Comparison of ENCODE assay signal across 8 cellular contexts in the genomic region with DNA sequence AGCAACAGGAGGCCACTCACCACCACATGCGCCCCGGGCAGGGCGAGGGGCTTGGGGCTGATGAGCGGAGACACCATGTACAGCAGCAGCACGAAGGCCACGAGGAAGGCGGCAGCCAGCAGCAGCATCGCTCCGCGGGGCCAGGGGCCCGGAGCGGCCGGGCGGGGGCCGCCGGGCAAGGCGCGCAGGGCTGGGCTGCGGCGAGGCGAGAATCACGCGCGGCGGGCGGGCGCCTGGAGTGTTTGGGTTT. TPM values are rescaled to one million over a fixed set of nuclear protein-coding genes. Genes with fewer than 3 reads are reported as not detected.
DNase-seq lines count a peak whose midpoint lies in the region; ATAC-seq and TF ChIP-seq lines count a peak whose summit lies in the region.

A gene with protein sequence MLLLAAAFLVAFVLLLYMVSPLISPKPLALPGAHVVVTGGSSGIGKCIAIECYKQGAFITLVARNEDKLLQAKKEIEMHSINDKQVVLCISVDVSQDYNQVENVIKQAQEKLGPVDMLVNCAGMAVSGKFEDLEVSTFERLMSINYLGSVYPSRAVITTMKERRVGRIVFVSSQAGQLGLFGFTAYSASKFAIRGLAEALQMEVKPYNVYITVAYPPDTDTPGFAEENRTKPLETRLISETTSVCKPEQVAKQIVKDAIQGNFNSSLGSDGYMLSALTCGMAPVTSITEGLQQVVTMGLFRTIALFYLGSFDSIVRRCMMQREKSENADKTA (minus strand): TSS at position 216 of the 250 bp plus-strand sequence. CDS start 88 bp downstream, at position 128.

- no peaks in the 10 kb centered on the region for H3K27me3 ChIP-seq in brain microvascular endothelial cell (replicated peaks)
- H3K27me3 ChIP-seq in left lung, result no peaks in the 10 kb centered on the region

- peaks cover 6% of the 10 kb centered on the region for H3K36me3 ChIP-seq in brain microvascular endothelial cell (replicated peaks)
- H3K36me3 ChIP-seq in left lung, result peaks cover 0 to 9% of the 10 kb centered on the region in 2 donors

- no peak for ATAC-seq in activated CD4-positive, alpha-beta T cell treated with anti-CD3 and anti-CD28 coated beads for 36 hours
- ATAC-seq in left lung (no peak), GM18870 (IDR thresholded peaks at IDR 0.05; ENCODE audit: unreplicated experiment) (no peak)

- H3K9me3 ChIP-seq in left lung, result no peaks in the 10 kb centered on the region

- H3K4me3 ChIP-seq in brain microvascular endothelial cell (ENCODE audit: low read depth, low read length) (peak within 1 kb of the TSS; percentile 81), left lung (peak within 1 kb of the TSS; percentile 69 to 85)

- intact Hi-C loops in activated CD4-positive, alpha-beta T cell treated with anti-CD3 and anti-CD28 coated beads for 36 hours (cut with DNase I, micrococcal nuclease), result loop anchor here (1.0 to 10.0 kb wide), 13 partner anchors 12 to 1180 kb away; a partner anchor contains a TSS
- intact Hi-C loops in left lung (cut with DNase I), result loop anchor here in 1 of 2 donors (10.0 kb wide), 1 partner anchor 58 kb away; a partner anchor contains a TSS

- peaks cover 37% of the 10 kb centered on the region for H3K4me1 Mint-ChIP-seq in activated CD4-positive, alpha-beta T cell treated with anti-CD3 and anti-CD28 coated beads for 36 hours

- peaks cover 47% of the 10 kb centered on the region for H3K36me3 Mint-ChIP-seq in activated CD4-positive, alpha-beta T cell treated with anti-CD3 and anti-CD28 coated beads for 36 hours (ENCODE audit: low read depth)

- H3K4me1 ChIP-seq in left lung, result peaks cover 0 to 31% of the 10 kb centered on the region in 2 donors

- no peak for DNase-seq in activated CD4-positive, alpha-beta T cell treated with anti-CD3 and anti-CD28 coated beads for 36 hours
- no peak for DNase-seq in activated CD4-positive, alpha-beta T cell treated with anti-CD3 and anti-CD28 coated beads, Interleukin-2, amount 50 U/mL, for 1 hour
- DNase-seq in brain microvascular endothelial cell (no peak), left lung (no peak), T-helper 9 cell (no peak), NCI-H2227 (lab: John Stamatoyannopoulos, UW; ENCODE audit: unreplicated experiment) (no peak)

- H3K9me3 Mint-ChIP-seq in activated CD4-positive, alpha-beta T cell treated with anti-CD3 and anti-CD28 coated beads for 36 hours (ENCODE audit: low read depth), result peaks cover 14% of the 10 kb centered on the region

- peak within 1 kb of the TSS; percentile 96 for H3K4me3 Mint-ChIP-seq in activated CD4-positive, alpha-beta T cell treated with anti-CD3 and anti-CD28 coated beads for 36 hours

- H3K27ac ChIP-seq in brain microvascular endothelial cell (peak within 1 kb of the TSS; percentile 95), left lung (peak within 1 kb of the TSS; percentile 92 to 99), temporal lobe (ENCODE audit: low read depth, low read length) (peak within 1 kb of the TSS; percentile 77)

- in situ Hi-C loops in brain microvascular endothelial cell (cut with HindIII; ENCODE audit: low pct_ligation_motif_present, low sequenced_read_pairs), result no loop called here

- CTCF ChIA-PET in activated CD4-positive, alpha-beta T cell treated with anti-CD3 and anti-CD28 coated beads for 36 hours (lab: Charles Lee), result interaction anchor here (1.0 to 1.4 kb wide), 3 partner anchors 49 to 72 kb away, joined by 3 to 4 read pairs (median 4); no protein-coding TSS in a partner anchor

- POLR2A ChIA-PET in activated CD4-positive, alpha-beta T cell treated with anti-CD3 and anti-CD28 coated beads for 36 hours (lab: Charles Lee), result interaction anchor here (1.2 to 1.6 kb wide), 3 partner anchors 44 to 60 kb away, joined by 4 to 8 read pairs (median 4); a partner anchor contains a TSS

- TF ChIP-seq CTCF in brain microvascular endothelial cell (IDR thresholded peaks at IDR 0.05; ENCODE audit: low read depth, low read length, missing control alignments) (no peak), left lung (IDR thresholded peaks at IDR 0.05) (no peak)

- H3K27ac Mint-ChIP-seq in activated CD4-positive, alpha-beta T cell treated with anti-CD3 and anti-CD28 coated beads for 36 hours, result peak within 1 kb of the TSS; percentile 85

- H3K27me3 Mint-ChIP-seq in activated CD4-positive, alpha-beta T cell treated with anti-CD3 and anti-CD28 coated beads for 36 hours, result no peaks in the 10 kb centered on the region

RNA-seq across cellular contexts. Expression of the gene that starts here (rescaled TPM):
- total RNA-seq in activated CD4-positive, alpha-beta T cell treated with anti-CD3 and anti-CD28 coated beads for 36 hours, result 10 to 100 TPM; 72.6 to 78.6 TPM
- total RNA-seq in left lung (10 to 100 TPM; 62.5 to 70.2 TPM), temporal lobe (13.3 TPM)
